In genomic region chr4:156932360-156932759, GRCh38 we compare ENCODE assay signal across 4 cellular contexts. TPM values are rescaled to one million over a fixed set of nuclear protein-coding genes. Genes with fewer than 3 reads are reported as not detected.
"Had no signal": no experiment of that assay in that cellular context is flagged by ENCODE, and none has a peak within 500 bp of the region (broad histone marks: within the 10 kb centered on the region; RNA-seq: fewer than 3 reads in every experiment).

No MANE protein-coding gene starts in this region.

RNA-seq across cellular contexts. Expression of gene PDGFC, which starts 39.2 kb away (rescaled TPM):
- total RNA-seq: activated B cell treated with CpG ODN at 0.5 μM for 24 hours; activated CD8-positive, alpha-beta T cell treated with anti-CD3 and anti-CD28 coated beads for 36 hours; activated T-helper 17 cell treated with anti-CD3 and anti-CD28 coated beads, Interleukin-2, amount 50 U/mL, for 72 hours; T-helper 2 cell treated with Interferon-gamma antibody and Interleukin-4, amounts not matched to agents 100 ng/mL and 5 ng/mL, for 36 hours had no signal
